Comparison of ENCODE assay signal across 12 cellular contexts in the genomic region with DNA sequence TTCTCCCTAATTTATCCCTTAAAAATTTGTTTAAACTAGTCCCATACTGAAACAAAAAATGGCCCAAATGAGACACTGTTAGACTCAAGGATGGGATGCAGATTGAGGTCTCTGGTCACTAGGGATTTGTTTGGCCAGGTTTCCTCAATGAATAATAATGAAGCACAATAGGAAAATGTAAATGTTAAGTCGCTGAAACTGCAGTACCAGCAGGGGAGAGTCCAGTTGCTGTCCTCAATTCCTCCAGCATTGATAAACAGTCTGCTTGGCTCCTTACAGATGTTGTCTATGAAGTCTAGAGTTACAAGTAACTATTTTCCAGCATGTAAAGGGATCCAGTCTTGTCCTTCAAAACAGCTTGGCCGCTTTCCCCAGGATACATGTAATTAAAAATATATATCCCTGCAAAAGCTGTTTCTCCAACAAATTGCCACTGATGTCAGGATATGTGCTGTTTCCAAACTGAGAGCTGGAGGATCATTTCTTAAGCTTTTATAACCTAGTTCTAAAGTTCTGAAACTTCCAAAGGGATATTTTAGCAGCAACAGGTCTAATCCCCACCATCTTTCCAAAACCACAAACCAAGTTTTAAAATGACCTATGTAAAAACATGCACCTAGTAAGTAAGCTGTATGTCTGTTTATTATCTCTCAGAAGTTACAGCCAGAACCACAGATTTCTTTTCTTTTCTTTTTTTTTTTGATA. TPM values are rescaled to one million over a fixed set of nuclear protein-coding genes. Genes with fewer than 3 reads are reported as not detected.
A peak's percentile ranks its signal among the peaks of the same experiment; 100 is the strongest.
DNase-seq lines count a peak whose midpoint lies in the region; ATAC-seq and TF ChIP-seq lines count a peak whose summit lies in the region.
"Had no signal": no experiment of that assay in that cellular context is flagged by ENCODE, and none has a peak within 500 bp of the region (broad histone marks: within the 10 kb centered on the region; RNA-seq: fewer than 3 reads in every experiment).

No MANE protein-coding gene starts in this region.

- TF ChIP-seq CTCF in right atrium auricular region (IDR thresholded peaks at IDR 0.05) (no peak), nephron progenitor cell (IDR thresholded peaks at IDR 0.05) (no peak), vagina (IDR thresholded peaks at IDR 0.05) (no peak)

- no peak for DNase-seq in right atrium auricular region (ENCODE audit: low spot score)
- no peak for DNase-seq in left ventricle myocardium superior
- DNase-seq in fibroblast of gingiva (ENCODE audit: low read depth) = peak; percentile 79
- DNase-seq in nephron progenitor cell = no peak
- no peak for DNase-seq in vagina (ENCODE audit: extremely low spot score in 2 of 2)
- no peak for DNase-seq in SIG-M5 (lab: John Stamatoyannopoulos, UW)
- no peak for DNase-seq in H4 (ENCODE audit: low spot score)
- DNase-seq in activated CD4-positive, alpha-beta T cell treated with anti-CD3 and anti-CD28 coated beads for 48 hours = no peak
- DNase-seq: C1 segment of cervical spinal cord, NCI-H526 treated with DMSO at 0.1 percent for 48 hours, T-helper 2 cell had no signal

- H3K9me3 ChIP-seq in right atrium auricular region = no peaks in the 10 kb centered on the region
- H3K9me3 ChIP-seq in vagina = no peaks in the 10 kb centered on the region

- peaks cover 8% of the 10 kb centered on the region for H3K9me3 Mint-ChIP-seq in nephron progenitor cell
- H3K9me3 Mint-ChIP-seq: activated T-helper 17 cell treated with anti-CD3 and anti-CD28 coated beads, Interleukin-2, amount 50 U/mL, for 72 hours had no signal

- H3K27ac ChIP-seq in right atrium auricular region (peak overlapping the region; percentile 92 to 94), vagina (peak overlapping the region; percentile 89)

- peaks cover 16% of the 10 kb centered on the region for H3K36me3 ChIP-seq in right atrium auricular region
- no peaks in the 10 kb centered on the region for H3K36me3 ChIP-seq in vagina

- peak overlapping the region; percentile 76 to 92 for H3K4me3 ChIP-seq in right atrium auricular region
- peak overlapping the region; percentile 74 to 84 for H3K4me3 ChIP-seq in vagina

- peak overlapping the region; percentile 95 for H3K4me3 Mint-ChIP-seq in nephron progenitor cell

- peaks cover 48% of the 10 kb centered on the region for H3K36me3 Mint-ChIP-seq in nephron progenitor cell (ENCODE audit: low read depth)

- TF ChIP-seq POLR2A in vagina (IDR thresholded peaks at IDR 0.05) = no peak

- peaks cover 14% of the 10 kb centered on the region for H3K27me3 Mint-ChIP-seq in nephron progenitor cell (ENCODE audit: low read depth, poor library complexity)

- peaks cover 82% of the 10 kb centered on the region for H3K4me1 Mint-ChIP-seq in nephron progenitor cell
- H3K4me1 Mint-ChIP-seq: activated T-helper 17 cell treated with anti-CD3 and anti-CD28 coated beads, Interleukin-2, amount 50 U/mL, for 72 hours had no signal

- no peak overlapping the region for H3K27ac Mint-ChIP-seq in nephron progenitor cell
- H3K27ac Mint-ChIP-seq: activated T-helper 17 cell treated with anti-CD3 and anti-CD28 coated beads, Interleukin-2, amount 50 U/mL, for 72 hours had no signal

- peaks cover 0 to 61% of the 10 kb centered on the region in 2 donors for H3K4me1 ChIP-seq in right atrium auricular region
- peaks cover 51% of the 10 kb centered on the region for H3K4me1 ChIP-seq in vagina

- ATAC-seq in left ventricle myocardium superior = no peak
- ATAC-seq: activated T-helper 17 cell treated with anti-CD3 and anti-CD28 coated beads, Interleukin-2, amount 50 U/mL, for 72 hours had no signal

- intact Hi-C loops in left ventricle myocardium superior (cut with micrococcal nuclease) (loop anchor here (10.0 kb wide), 1 partner anchor 82 kb away; a partner anchor contains a TSS), vagina (cut with DNase I) (no loop called here)

- H3K27me3 ChIP-seq in right atrium auricular region = no peaks in the 10 kb centered on the region
- H3K27me3 ChIP-seq in vagina = no peaks in the 10 kb centered on the region

RNA-seq across cellular contexts. Expression of a gene that starts 2.1 kb away (rescaled TPM):
- total RNA-seq in right atrium auricular region (10 to 100 TPM; 22.6 to 32.5 TPM), left ventricle myocardium superior (28.8 TPM), vagina (47.1 TPM)
- 8.8 and 10.5 TPM in 2 replicates for total RNA-seq in H4 (2014; rRNA removed; shearing (Covaris generic))
